In genomic region chr18:35162995-35163394, GRCh38 we compare ENCODE assay signal across 17 cellular contexts.
A peak's percentile ranks its signal among the peaks of the same experiment; 100 is the strongest.
DNase-seq lines count a peak whose midpoint lies in the region; ATAC-seq, FAIRE-seq and TF ChIP-seq lines count a peak whose summit lies in the region.
"Had no signal": no experiment of that assay in that cellular context is flagged by ENCODE, and none has a peak within 500 bp of the region (broad histone marks: within the 10 kb centered on the region; RNA-seq: fewer than 3 reads in every experiment).

No MANE protein-coding gene starts in this region.

- H4K20me1 ChIP-seq in endothelial cell of umbilical vein (replicated peaks; ENCODE audit: control insufficient read depth, extremely low read depth, insufficient read depth, low read length): no peaks in the 10 kb centered on the region
- H4K20me1 ChIP-seq in smooth muscle cell (ENCODE audit: low read depth): no peaks in the 10 kb centered on the region

- no peaks in the 10 kb centered on the region for H3K36me3 ChIP-seq in right atrium auricular region
- H3K36me3 ChIP-seq in endothelial cell of umbilical vein (ENCODE audit: control insufficient read depth in 2 of 2, extremely low read depth in 1 of 2, insufficient read depth in 2 of 2, low read length in 2 of 2): no peaks in the 10 kb centered on the region
- H3K36me3 ChIP-seq in smooth muscle cell (ENCODE audit: low read depth): no peaks in the 10 kb centered on the region

- TF ChIP-seq POLR2A in endothelial cell of umbilical vein (IDR thresholded peaks at IDR 0.05; ENCODE audit: low read depth, low read length): no peak

- H3K27me3 ChIP-seq in right atrium auricular region (no peaks in the 10 kb centered on the region), endothelial cell of umbilical vein (ENCODE audit: control insufficient read depth in 2 of 2, insufficient read depth in 2 of 2, low read length in 2 of 2) (no peaks in the 10 kb centered on the region), smooth muscle cell (ENCODE audit: low read depth) (no peaks in the 10 kb centered on the region)

- dilution Hi-C loops in endothelial cell of umbilical vein (cut with MboI; ENCODE audit: extremely low pct_ligation_motif_present, low sequenced_read_pairs): no loop called here

- no peaks in the 10 kb centered on the region for H3K79me2 ChIP-seq in endothelial cell of umbilical vein (ENCODE audit: control insufficient read depth, insufficient read depth, low read length)
- no peaks in the 10 kb centered on the region for H3K79me2 ChIP-seq in smooth muscle cell (ENCODE audit: low read depth)

- H3K27ac ChIP-seq in right atrium auricular region (no peak overlapping the region), endothelial cell of umbilical vein (ENCODE audit: insufficient read depth, low read depth, low read length) (no peak overlapping the region), smooth muscle cell (ENCODE audit: low read depth) (no peak overlapping the region)
- H3K27ac ChIP-seq: 22Rv1 had no signal

- no peak overlapping the region for H3K9ac ChIP-seq in endothelial cell of umbilical vein (replicated peaks; ENCODE audit: extremely low read depth, insufficient read depth, low read length)
- H3K9ac ChIP-seq in smooth muscle cell (ENCODE audit: low read depth): no peak overlapping the region

- no peak overlapping the region for H3K4me3 ChIP-seq in right atrium auricular region
- H3K4me3 ChIP-seq in endothelial cell of umbilical vein (replicated peaks in 1 of 3; ENCODE audit: insufficient read depth in 1 of 3, low read depth in 1 of 3, low read length in 3 of 3): no peak overlapping the region
- no peak overlapping the region for H3K4me3 ChIP-seq in smooth muscle cell

- H3K9me1 ChIP-seq in endothelial cell of umbilical vein (replicated peaks; ENCODE audit: control insufficient read depth, extremely low read depth, insufficient read depth, low read length): no peaks in the 10 kb centered on the region

- H3K4me2 ChIP-seq in endothelial cell of umbilical vein (ENCODE audit: insufficient read depth, low read length): no peak overlapping the region
- H3K4me2 ChIP-seq in smooth muscle cell: no peak overlapping the region

- H3K9me3 ChIP-seq in right atrium auricular region: no peaks in the 10 kb centered on the region
- no peaks in the 10 kb centered on the region for H3K9me3 ChIP-seq in endothelial cell of umbilical vein (replicated peaks; ENCODE audit: control insufficient read depth, insufficient read depth, low read length)
- no peaks in the 10 kb centered on the region for H3K9me3 ChIP-seq in smooth muscle cell (replicated peaks; ENCODE audit: low read depth)

- POLR2A ChIA-PET in endothelial cell of umbilical vein (lab: Charles Lee): no interaction called here

- ATAC-seq in Right ventricle myocardium superior (ENCODE audit: poor library complexity) (peak; percentile 38), HG02571 (IDR thresholded peaks at IDR 0.05; ENCODE audit: unreplicated experiment) (no peak)
- ATAC-seq: HCT116 had no signal

- intact Hi-C loops in Right ventricle myocardium superior (cut with DNase I) (no loop called here), endothelial cell of umbilical vein (cut with micrococcal nuclease) (no loop called here)

- H3K4me1 ChIP-seq in right atrium auricular region: peaks cover 0 to 21% of the 10 kb centered on the region in 2 donors
- no peaks in the 10 kb centered on the region for H3K4me1 ChIP-seq in endothelial cell of umbilical vein (ENCODE audit: control insufficient read depth, extremely low read depth, insufficient read depth, low read length)
- H3K4me1 ChIP-seq in smooth muscle cell (ENCODE audit: low read depth): no peaks in the 10 kb centered on the region

- no peaks in the 10 kb centered on the region for H3F3A ChIP-seq in smooth muscle cell (ENCODE audit: low read depth)

- WGBS in smooth muscle cell (ENCODE audit: low lambda C conversion rate): 89% methylated on average over 1 of the region's 1 CpG

- CTCF ChIA-PET in endothelial cell of umbilical vein (lab: Charles Lee): interaction anchor here (1.2 to 1.3 kb wide), 2 partner anchors 18 to 296 kb away, joined by 3 read pairs; no protein-coding TSS in a partner anchor

- DNase-seq in Right ventricle myocardium superior (no peak), right atrium auricular region (ENCODE audit: low spot score) (no peak), endothelial cell of umbilical vein (ENCODE audit: low read depth, low spot score) (no peak), non-pigmented ciliary epithelial cell (ENCODE audit: low read depth) (peak; percentile 4), smooth muscle cell (lab: John Stamatoyannopoulos, UW; ENCODE audit: unreplicated experiment) (no peak), NCI-H82 treated with DMSO at 0.1 percent for 48 hours (lab: John Stamatoyannopoulos, UW; ENCODE audit: unreplicated experiment) (no peak), midbrain (lab: John Stamatoyannopoulos, UW) (no peak)
- DNase-seq: CD4-positive, alpha-beta memory T cell; MV-4-11; NCI-H1417; NCI-H187 treated with DMSO at 0.1 percent for 48 hours; NCI-H526 treated with DMSO at 0.1 percent for 48 hours; NK-92 treated with Interleukin-12 subunit alpha and Interleukin-12 subunit beta, amount 100 ng/mL, for 24 hours; RPMI8226 had no signal

- TF ChIP-seq CTCF in right atrium auricular region (IDR thresholded peaks at IDR 0.05) (no peak), endothelial cell of umbilical vein (IDR thresholded peaks at IDR 0.05; ENCODE audit: extremely low read depth in 1 of 2, insufficient read depth in 1 of 2, low read depth in 1 of 2, low read length in 2 of 2) (no peak), smooth muscle cell (IDR thresholded peaks at IDR 0.05; ENCODE audit: borderline replicate concordance, insufficient read depth, poor library complexity, severe bottlenecking) (no peak)

- H2AFZ ChIP-seq in endothelial cell of umbilical vein (ENCODE audit: low read depth, low read length) (no peak overlapping the region), smooth muscle cell (ENCODE audit: low read depth) (no peak overlapping the region)

- no TSS peak for BruUV-seq in endothelial cell of umbilical vein (replicated peaks; lab: Mats Ljungman, UMichigan)

- no peak for FAIRE-seq in endothelial cell of umbilical vein (lab: Jason Lieb, UNC)

TF ChIP-seq in endothelial cell of umbilical vein, 7 proteins besides CTCF, POLR2A, EP300 and RAD21:
- TF ChIP-seq JUN (IDR thresholded peaks at IDR 0.05; ENCODE audit: borderline replicate concordance, insufficient read depth, insufficient read length, low read depth) (peak; percentile 26), EZH2 (IDR thresholded peaks at IDR 0.05; ENCODE audit: borderline replicate concordance, low read depth, low read length, severe bottlenecking) (no peak)
